Comparison of ENCODE assay signal across 1 cellular context in genomic region chr17:28733346-28733745, GRCh38.
TF ChIP-seq lines count a peak whose summit lies in the region.

No MANE protein-coding gene starts in this region.

TF ChIP-seq in WTC11, 78 proteins besides CTCF, POLR2A, EP300 and RAD21 (continued from another document):
- TF ChIP-seq, protein P1, sequence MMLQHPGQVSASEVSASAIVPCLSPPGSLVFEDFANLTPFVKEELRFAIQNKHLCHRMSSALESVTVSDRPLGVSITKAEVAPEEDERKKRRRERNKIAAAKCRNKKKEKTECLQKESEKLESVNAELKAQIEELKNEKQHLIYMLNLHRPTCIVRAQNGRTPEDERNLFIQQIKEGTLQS (CRISPR knock-in tag; conservative IDR thresholded peaks at IDR 0.05) = no peak
- TF ChIP-seq, protein P2, sequence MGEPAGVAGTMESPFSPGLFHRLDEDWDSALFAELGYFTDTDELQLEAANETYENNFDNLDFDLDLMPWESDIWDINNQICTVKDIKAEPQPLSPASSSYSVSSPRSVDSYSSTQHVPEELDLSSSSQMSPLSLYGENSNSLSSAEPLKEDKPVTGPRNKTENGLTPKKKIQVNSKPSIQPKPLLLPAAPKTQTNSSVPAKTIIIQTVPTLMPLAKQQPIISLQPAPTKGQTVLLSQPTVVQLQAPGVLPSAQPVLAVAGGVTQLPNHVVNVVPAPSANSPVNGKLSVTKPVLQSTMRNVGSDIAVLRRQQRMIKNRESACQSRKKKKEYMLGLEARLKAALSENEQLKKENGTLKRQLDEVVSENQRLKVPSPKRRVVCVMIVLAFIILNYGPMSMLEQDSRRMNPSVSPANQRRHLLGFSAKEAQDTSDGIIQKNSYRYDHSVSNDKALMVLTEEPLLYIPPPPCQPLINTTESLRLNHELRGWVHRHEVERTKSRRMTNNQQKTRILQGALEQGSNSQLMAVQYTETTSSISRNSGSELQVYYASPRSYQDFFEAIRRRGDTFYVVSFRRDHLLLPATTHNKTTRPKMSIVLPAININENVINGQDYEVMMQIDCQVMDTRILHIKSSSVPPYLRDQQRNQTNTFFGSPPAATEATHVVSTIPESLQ (CRISPR knock-in tag; IDR thresholded peaks at IDR 0.05) = no peak
- TF ChIP-seq, protein P3, sequence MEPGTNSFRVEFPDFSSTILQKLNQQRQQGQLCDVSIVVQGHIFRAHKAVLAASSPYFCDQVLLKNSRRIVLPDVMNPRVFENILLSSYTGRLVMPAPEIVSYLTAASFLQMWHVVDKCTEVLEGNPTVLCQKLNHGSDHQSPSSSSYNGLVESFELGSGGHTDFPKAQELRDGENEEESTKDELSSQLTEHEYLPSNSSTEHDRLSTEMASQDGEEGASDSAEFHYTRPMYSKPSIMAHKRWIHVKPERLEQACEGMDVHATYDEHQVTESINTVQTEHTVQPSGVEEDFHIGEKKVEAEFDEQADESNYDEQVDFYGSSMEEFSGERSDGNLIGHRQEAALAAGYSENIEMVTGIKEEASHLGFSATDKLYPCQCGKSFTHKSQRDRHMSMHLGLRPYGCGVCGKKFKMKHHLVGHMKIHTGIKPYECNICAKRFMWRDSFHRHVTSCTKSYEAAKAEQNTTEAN (CRISPR knock-in tag; IDR thresholded peaks at IDR 0.05) = no peak
- no peak for TF ChIP-seq TEAD4 (CRISPR knock-in tag; IDR thresholded peaks at IDR 0.05)
- no peak for TF ChIP-seq FOXK1 (CRISPR knock-in tag; IDR thresholded peaks at IDR 0.05)
- no peak for TF ChIP-seq OVOL2 (CRISPR knock-in tag; IDR thresholded peaks at IDR 0.05; ENCODE audit: borderline replicate concordance)
- TF ChIP-seq FOXP1 (CRISPR knock-in tag; IDR thresholded peaks at IDR 0.05; ENCODE audit: borderline replicate concordance) = no peak
- no peak for TF ChIP-seq SP1 (CRISPR knock-in tag; conservative IDR thresholded peaks at IDR 0.05)
- no peak for TF ChIP-seq ZNF232 (CRISPR knock-in tag; IDR thresholded peaks at IDR 0.05)
- no peak for TF ChIP-seq SOX15 (CRISPR knock-in tag; IDR thresholded peaks at IDR 0.05)
